12 cellular contexts compared by ENCODE assay signal in the genomic region with DNA sequence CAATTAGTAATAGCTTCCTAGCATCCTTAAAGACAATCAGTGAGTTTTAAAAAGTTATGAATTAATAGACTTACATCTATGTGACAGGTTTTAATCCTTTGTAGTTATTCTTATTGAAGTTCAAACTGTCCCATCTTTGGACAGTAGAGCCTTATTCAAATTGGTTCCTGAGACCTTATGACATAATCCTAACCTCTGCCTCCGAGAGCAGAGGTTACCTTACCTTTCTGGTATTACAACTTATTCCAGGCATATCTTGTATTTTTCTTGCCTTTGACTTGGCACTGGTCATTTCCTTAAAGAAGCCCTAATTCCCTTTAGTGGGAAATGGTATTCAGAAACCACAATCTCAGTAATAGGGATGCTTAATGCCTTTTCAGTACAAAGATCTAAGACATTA. TPM values are rescaled to one million over a fixed set of nuclear protein-coding genes. Genes with fewer than 3 reads are reported as not detected.
"Had no signal": no experiment of that assay in that cellular context is flagged by ENCODE, and none has a peak within 500 bp of the region (broad histone marks: within the 10 kb centered on the region; RNA-seq: fewer than 3 reads in every experiment).

No MANE protein-coding gene starts in this region.

- ATAC-seq: HCT116 had no signal

- H3K9me3 Mint-ChIP-seq: HFFc6, IgD-negative memory B cell had no signal

- DNase-seq: GM23248, GOT3, H7, HFFc6, KBM-7 had no signal

- H3K4me3 Mint-ChIP-seq: HFFc6, IgD-negative memory B cell had no signal

- FAIRE-seq: HTR-8/SVneo had no signal

- H3K27ac ChIP-seq: GM23248, KMS-11 had no signal

- H3K27me3 Mint-ChIP-seq: IgD-negative memory B cell had no signal

- H3K27ac Mint-ChIP-seq: HFFc6, IgD-negative memory B cell had no signal

- H3K4me2 ChIP-seq: KMS-11 had no signal

- H2AFZ ChIP-seq: GM23248 had no signal

- H3K36me3 ChIP-seq: HAP-1 had no signal

- H3K9me3 ChIP-seq: HAP-1 had no signal

- H3K4me3 ChIP-seq: GM23248, HAP-1 had no signal

- H3K36me3 Mint-ChIP-seq: IgD-negative memory B cell had no signal

RNA-seq across cellular contexts. Expression of a gene that starts 35.9 kb away (rescaled TPM):
- total RNA-seq: GM23248, H4, H7, HFFc6, HT-29 had no signal
- polyA plus RNA-seq: GM23248, IgD-negative memory B cell had no signal
